8 cellular contexts compared by ENCODE assay signal in the genomic region with DNA sequence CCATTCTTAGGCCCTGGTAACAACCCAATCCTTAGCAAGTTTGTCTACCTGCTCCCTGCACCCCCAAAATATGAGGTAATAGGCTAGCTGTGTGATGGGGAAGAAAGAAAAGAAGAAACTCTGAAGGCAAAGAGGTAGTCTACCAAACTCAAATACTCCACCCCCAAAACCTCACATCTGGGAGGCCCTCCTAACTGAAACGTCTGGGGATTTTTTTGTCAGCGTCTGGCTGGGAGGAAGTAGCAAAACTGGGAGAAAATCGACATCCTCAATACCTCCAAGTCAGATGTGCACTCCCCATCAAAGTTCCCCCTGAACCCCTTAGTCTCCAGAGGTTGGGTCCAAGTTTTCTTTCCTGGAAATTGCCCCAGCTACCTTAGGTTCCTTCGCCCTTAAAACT. TPM values are rescaled to one million over a fixed set of nuclear protein-coding genes. Genes with fewer than 3 reads are reported as not detected.
DNase-seq lines count a peak whose midpoint lies in the region; ATAC-seq, FAIRE-seq and TF ChIP-seq lines count a peak whose summit lies in the region.

No MANE protein-coding gene starts in this region.

- H3K27ac ChIP-seq in HepG2 (ENCODE audit: extremely low read length, insufficient read depth, low read length): peak overlapping the region; percentile 90
- H3K27ac ChIP-seq in transverse colon: peak overlapping the region; percentile 86 to 93 (median 90)

- TF ChIP-seq POLR2A in HepG2 (IDR thresholded peaks at IDR 0.05; ENCODE audit: insufficient read depth in 1 of 2, low read depth in 2 of 2, low read length in 2 of 2): no peak
- no peak for TF ChIP-seq POLR2A in transverse colon (IDR thresholded peaks at IDR 0.05)
- no peak for TF ChIP-seq POLR2A in erythroblast (IDR thresholded peaks at IDR 0.05; ENCODE audit: low read length)

- H2AFZ ChIP-seq in HepG2 (ENCODE audit: low read length): no peak overlapping the region

- H3K79me2 ChIP-seq in HepG2 (ENCODE audit: insufficient read depth, low read length): peaks cover 47% of the 10 kb centered on the region

- H3K36me3 ChIP-seq in HepG2 (replicated peaks in 1 of 2; ENCODE audit: control insufficient read depth in 1 of 2, insufficient read depth in 2 of 2, low read length in 2 of 2) (no peaks in the 10 kb centered on the region), transverse colon (no peaks in the 10 kb centered on the region)

- H3K27me3 Mint-ChIP-seq in activated T-cell treated with anti-CD3 and anti-CD28 coated beads, Interleukin-2, amount 50 U/mL, for 72 hours (ENCODE audit: low read depth): no peaks in the 10 kb centered on the region
- no peaks in the 10 kb centered on the region for H3K27me3 Mint-ChIP-seq in activated naive CD8-positive, alpha-beta T cell

- TF ChIP-seq RAD21 in HepG2 (CRISPR knock-in tag; IDR thresholded peaks at IDR 0.05): no peak

- BruUV-seq in HepG2 (replicated peaks; lab: Mats Ljungman, UMichigan): no TSS peak

- peak overlapping the region; percentile 84 for H3K27ac Mint-ChIP-seq in activated T-cell treated with anti-CD3 and anti-CD28 coated beads, Interleukin-2, amount 50 U/mL, for 72 hours
- H3K27ac Mint-ChIP-seq in activated naive CD8-positive, alpha-beta T cell: peak overlapping the region; percentile 85

- POLR2A ChIA-PET in HepG2 (lab: Yijun Ruan, JAX): interaction anchor here (1.5 to 1.8 kb wide), 3 partner anchors 18 to 285 kb away, joined by 3 to 26 read pairs (median 10); a partner anchor contains a TSS

- peaks cover 12% of the 10 kb centered on the region for H3K4me1 Mint-ChIP-seq in activated T-cell treated with anti-CD3 and anti-CD28 coated beads, Interleukin-2, amount 50 U/mL, for 72 hours (ENCODE audit: low read depth)
- H3K4me1 Mint-ChIP-seq in activated naive CD8-positive, alpha-beta T cell (ENCODE audit: low read depth): peaks cover 37% of the 10 kb centered on the region

- H3K4me3 ChIP-seq in HepG2 (replicated peaks in 1 of 3; ENCODE audit: insufficient read depth in 1 of 3, low read depth in 2 of 3, low read length in 3 of 3) (peak overlapping the region; percentile 80 to 89 (median 81)), transverse colon (peak overlapping the region; percentile 50 to 71 (median 68))

- H3K27me3 ChIP-seq in HepG2 (ENCODE audit: control insufficient read depth in 1 of 2, insufficient read depth in 2 of 2, low read length in 2 of 2) (no peaks in the 10 kb centered on the region), transverse colon (no peaks in the 10 kb centered on the region)

- in situ Hi-C loops in HepG2 (cut with HindIII; ENCODE audit: extremely low pct_ligation_motif_present, low pct_unique_long_range_greater_than_20kb): loop anchor here (25.0 kb wide), 1 partner anchor 231 kb away; no protein-coding TSS in a partner anchor
- in situ Hi-C loops in transverse colon (cut with MboI; ENCODE audit: low pct_ligation_motif_present in 1 of 4, low pct_unique_long_range_greater_than_20kb in 1 of 4, low sequenced_read_pairs in 3 of 4): loop anchor here in 1 of 4 donors (25.0 kb wide), 1 partner anchor 206 kb away; a partner anchor contains a TSS

- H3K4me3 Mint-ChIP-seq in activated T-cell treated with anti-CD3 and anti-CD28 coated beads, Interleukin-2, amount 50 U/mL, for 72 hours: peak overlapping the region; percentile 88 to 92
- peak overlapping the region; percentile 97 for H3K4me3 Mint-ChIP-seq in activated naive CD8-positive, alpha-beta T cell

- 0% methylated on average over 1 of the region's 4 CpGs for WGBS in HepG2 (ENCODE audit: low lambda C conversion rate)
- WGBS in transverse colon (ENCODE audit: low coverage in 1 of 2), 2 donors: 0 to 33% methylated on average over 1 to 4 of the region's 4 CpGs

- H3K9me3 ChIP-seq in HepG2 (ENCODE audit: low read length) (no peaks in the 10 kb centered on the region), transverse colon (no peaks in the 10 kb centered on the region)

- CTCF ChIA-PET in HepG2 (lab: Yijun Ruan, JAX; ENCODE audit: low intra/inter-chr PET ratio, low total read pairs): no interaction called here

- H3K9me3 Mint-ChIP-seq in activated T-cell treated with anti-CD3 and anti-CD28 coated beads, Interleukin-2, amount 50 U/mL, for 72 hours: no peaks in the 10 kb centered on the region
- no peaks in the 10 kb centered on the region for H3K9me3 Mint-ChIP-seq in activated naive CD8-positive, alpha-beta T cell (ENCODE audit: low read depth)

- TF ChIP-seq EP300 in HepG2 (IDR thresholded peaks at IDR 0.05; ENCODE audit: low read depth in 2 of 2, low read length in 2 of 2): no peak
- TF ChIP-seq EP300 in HepG2 (CRISPR knock-in tag; IDR thresholded peaks at IDR 0.05; ENCODE audit: borderline replicate concordance): no peak
- no peak for TF ChIP-seq EP300 in transverse colon (IDR thresholded peaks at IDR 0.05; ENCODE audit: low read depth)

- DNase-seq in activated T-cell treated with anti-CD3 and anti-CD28 coated beads, Interleukin-2, amount 50 U/mL, for 72 hours: no peak
- no peak for DNase-seq in activated T-cell treated with anti-CD3 and anti-CD28 coated beads, Interleukin-2, amount 50 U/mL, for 48 hours
- DNase-seq in HepG2 (ENCODE audit: low spot score) (no peak), transverse colon (no peak), erythroblast (lab: John Stamatoyannopoulos, UW) (no peak), RKO (ENCODE audit: low spot score) (no peak)

- intact Hi-C loops in HepG2 (cut with micrococcal nuclease; ENCODE audit: unreplicated experiment) (loop anchor here (10.0 kb wide), 1 partner anchor 153 kb away; a partner anchor contains a TSS), transverse colon (cut with DNase I; ENCODE audit: low total_unique reads) (loop anchor here (10.0 kb wide), 1 partner anchor 213 kb away; a partner anchor contains a TSS)

- H3K9ac ChIP-seq in HepG2 (ENCODE audit: insufficient read depth, low read depth, low read length): peak overlapping the region; percentile 84

- H3K4me1 ChIP-seq in HepG2 (ENCODE audit: insufficient read depth, low read length) (peaks cover 41% of the 10 kb centered on the region), transverse colon (peaks cover 0 to 13% (median 3%) of the 10 kb centered on the region in 4 donors)

- TF ChIP-seq CTCF in HepG2 (CRISPR knock-in tag; IDR thresholded peaks at IDR 0.05) (no peak), transverse colon (IDR thresholded peaks at IDR 0.05) (no peak)

- peak overlapping the region; percentile 63 for H3K4me2 ChIP-seq in HepG2 (ENCODE audit: low read depth, low read length)

- peaks cover 9% of the 10 kb centered on the region for H4K20me1 ChIP-seq in HepG2 (ENCODE audit: insufficient read depth, low read length)

- peaks cover 0 to 4% of the 10 kb centered on the region in 2 donors for H3K36me3 Mint-ChIP-seq in activated T-cell treated with anti-CD3 and anti-CD28 coated beads, Interleukin-2, amount 50 U/mL, for 72 hours (ENCODE audit: insufficient read depth in 2 of 2)
- H3K36me3 Mint-ChIP-seq in activated naive CD8-positive, alpha-beta T cell: no peaks in the 10 kb centered on the region

- ATAC-seq in activated T-cell treated with anti-CD3 and anti-CD28 coated beads, Interleukin-2, amount 50 U/mL, for 72 hours (replicated peaks in 1 of 2): no peak
- ATAC-seq in HepG2 (no peak), GM19035 (IDR thresholded peaks at IDR 0.05; ENCODE audit: unreplicated experiment) (no peak)

- no peak for FAIRE-seq in HepG2 (lab: Jason Lieb, UNC)

TF ChIP-seq in HepG2, 621 proteins besides CTCF, POLR2A, EP300 and RAD21 (continues in another document):
- TF ChIP-seq, protein P1, sequence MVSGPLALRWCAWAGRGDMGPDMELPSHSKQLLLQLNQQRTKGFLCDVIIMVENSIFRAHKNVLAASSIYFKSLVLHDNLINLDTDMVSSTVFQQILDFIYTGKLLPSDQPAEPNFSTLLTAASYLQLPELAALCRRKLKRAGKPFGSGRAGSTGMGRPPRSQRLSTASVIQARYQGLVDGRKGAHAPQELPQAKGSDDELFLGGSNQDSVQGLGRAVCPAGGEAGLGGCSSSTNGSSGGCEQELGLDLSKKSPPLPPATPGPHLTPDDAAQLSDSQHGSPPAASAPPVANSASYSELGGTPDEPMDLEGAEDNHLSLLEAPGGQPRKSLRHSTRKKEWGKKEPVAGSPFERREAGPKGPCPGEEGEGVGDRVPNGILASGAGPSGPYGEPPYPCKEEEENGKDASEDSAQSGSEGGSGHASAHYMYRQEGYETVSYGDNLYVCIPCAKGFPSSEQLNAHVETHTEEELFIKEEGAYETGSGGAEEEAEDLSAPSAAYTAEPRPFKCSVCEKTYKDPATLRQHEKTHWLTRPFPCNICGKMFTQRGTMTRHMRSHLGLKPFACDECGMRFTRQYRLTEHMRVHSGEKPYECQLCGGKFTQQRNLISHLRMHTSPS (CRISPR knock-in tag; IDR thresholded peaks at IDR 0.05; ENCODE audit: low read depth): no peak
- no peak for TF ChIP-seq ZNF724P (CRISPR knock-in tag; IDR thresholded peaks at IDR 0.05; ENCODE audit: borderline replicate concordance)
- TF ChIP-seq NCOA1 (CRISPR knock-in tag; IDR thresholded peaks at IDR 0.05): no peak
- TF ChIP-seq KMT2A (CRISPR knock-in tag; IDR thresholded peaks at IDR 0.05): no peak
- no peak for TF ChIP-seq CC2D1A (CRISPR knock-in tag; IDR thresholded peaks at IDR 0.05)

RNA-seq across cellular contexts. Expression of a gene that starts 1.0 kb away (rescaled TPM):
- 10 to 100 TPM; 31.8 to 34.4 TPM for total RNA-seq in activated T-cell treated with anti-CD3 and anti-CD28 coated beads, Interleukin-2, amount 50 U/mL, for 72 hours
- total RNA-seq in HepG2 (2016; rRNA removed; fragmentation: Illumina TruSeq; extraction: Trizol) (63.0 and 127 TPM in 2 replicates), transverse colon (10 to 100 TPM; 44.6 to 93.8 (median 66.0) TPM)
- total RNA-seq in HepG2 (2016; cell fraction: cytosol; rRNA removed; fragmentation: Illumina TruSeq; extraction: Trizol; ENCODE audit: low read depth): 6.3 and 8.5 TPM in 2 replicates
- total RNA-seq in HepG2 (2016; cell fraction: insoluble cytoplasmic fraction; rRNA removed; fragmentation: Illumina TruSeq; extraction: Trizol): 61.8 and 127 TPM in 2 replicates
- 14.0 and 16.8 TPM in 2 replicates for total RNA-seq in HepG2 (2016; cell fraction: membrane; rRNA removed; fragmentation: Illumina TruSeq; extraction: Trizol)
- total RNA-seq in HepG2 (2016; cell fraction: nucleus; rRNA removed; fragmentation: Illumina TruSeq; extraction: Trizol): 117 and 132 TPM in 2 replicates
- 143 and 170 TPM in 2 replicates for polyA plus RNA-seq in HepG2 (2011; rRNA removed)
- 88.8 and 129 TPM in 2 replicates for polyA plus RNA-seq in HepG2 (2011; cell fraction: cytosol; rRNA removed)
- 38.3 and 46.9 TPM in 2 replicates for polyA plus RNA-seq in HepG2 (2011; cell fraction: nucleus; rRNA removed)
- 131 and 146 TPM in 2 replicates for polyA plus RNA-seq in HepG2 (2012)
- 7.2 and 7.3 TPM in 2 replicates for polyA plus RNA-seq in HepG2 (2016; cell fraction: cytosol; fragmentation: Illumina TruSeq; extraction: Trizol; ENCODE audit: low read depth)
- 51.7 and 54.1 TPM in 2 replicates for polyA plus RNA-seq in HepG2 (2016; cell fraction: insoluble cytoplasmic fraction; fragmentation: Illumina TruSeq; extraction: Trizol; ENCODE audit: low read depth)
- 12.2 and 13.2 TPM in 2 replicates for polyA plus RNA-seq in HepG2 (2016; cell fraction: membrane; fragmentation: Illumina TruSeq; extraction: Trizol; ENCODE audit: low read depth)
- polyA plus RNA-seq in HepG2 (2016; cell fraction: nucleus; fragmentation: Illumina TruSeq; extraction: Trizol; ENCODE audit: insufficient read depth, low read depth): 124 and 129 TPM in 2 replicates
- 28.8 and 70.3 TPM in 2 replicates for polyA minus RNA-seq in HepG2 (2011; rRNA and poly(A)+ RNA removed; ENCODE audit: low replicate concordance)
- 106 and 122 TPM in 2 replicates for polyA minus RNA-seq in HepG2 (2011; cell fraction: cytosol; rRNA and poly(A)+ RNA removed)
- polyA minus RNA-seq in HepG2 (2011; cell fraction: nucleus; rRNA and poly(A)+ RNA removed): 61.7 and 77.6 TPM in 2 replicates
